ENCODE assay signal across 1 cellular context in genomic region chr9:122819326-122819725, GRCh38.
TF ChIP-seq lines count a peak whose summit lies in the region.

No MANE protein-coding gene starts in this region.

TF ChIP-seq in endothelial cell of umbilical vein, 7 proteins besides CTCF, POLR2A, EP300 and RAD21:
- TF ChIP-seq JUN (IDR thresholded peaks at IDR 0.05; ENCODE audit: borderline replicate concordance, insufficient read depth, insufficient read length, low read depth) (peak; percentile 16), FOS (IDR thresholded peaks at IDR 0.05; ENCODE audit: borderline replicate concordance, insufficient read depth, low read length) (no peak)
